8 cellular contexts compared by ENCODE assay signal in the genomic region with DNA sequence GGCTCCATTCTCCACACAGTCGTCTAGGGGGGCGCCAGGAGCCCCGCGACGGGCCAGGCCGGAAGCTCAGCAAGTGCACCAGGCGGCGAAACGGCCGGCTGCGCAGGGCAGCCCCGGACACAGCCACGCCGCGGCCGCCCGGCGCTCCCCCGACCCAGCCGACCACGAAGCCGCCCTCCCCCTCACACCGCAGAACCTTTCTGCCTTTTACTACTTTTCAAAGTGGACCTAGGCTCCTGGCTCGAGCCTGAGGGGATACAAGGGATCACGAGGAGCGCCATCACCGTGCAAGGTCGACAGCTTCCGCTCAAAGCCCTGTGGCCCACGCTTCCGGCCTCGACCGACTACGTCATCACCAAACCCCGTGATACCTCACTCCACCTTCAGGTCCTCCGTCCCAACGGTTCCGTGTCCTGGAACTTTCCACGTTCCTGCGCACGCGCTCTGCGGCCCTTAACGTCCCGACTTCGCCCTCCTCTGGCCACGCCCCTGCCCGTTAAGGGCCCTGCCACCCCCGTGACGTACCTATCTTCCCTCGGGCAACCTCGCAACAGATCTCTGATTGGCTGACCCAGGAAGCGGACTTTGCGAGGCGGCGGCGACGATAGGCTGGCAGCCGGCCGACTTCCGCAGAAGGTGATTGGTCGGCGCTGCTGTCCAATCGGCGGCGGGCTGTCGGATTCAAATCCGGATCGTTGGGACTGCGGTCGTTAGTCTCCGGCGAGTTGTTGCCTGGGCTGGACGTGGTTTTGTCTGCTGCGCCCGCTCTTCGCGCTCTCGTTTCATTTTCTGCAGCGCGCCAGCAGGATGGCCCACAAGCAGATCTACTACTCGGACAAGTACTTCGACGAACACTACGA. TPM values are rescaled to one million over a fixed set of nuclear protein-coding genes. Genes with fewer than 3 reads are reported as not detected.
DNase-seq lines count a peak whose midpoint lies in the region; ATAC-seq and TF ChIP-seq lines count a peak whose summit lies in the region.

Gene CKS2, plus strand, starts transcription at position 710 of the 860 bp plus-strand sequence. Its CDS starts 98 bp downstream, at position 808.

- DNase-seq in GM13977 (ENCODE audit: low spot score) (peak; percentile 99), NCI-H1694 (lab: John Stamatoyannopoulos, UW) (peak; percentile 98), amniotic stem cell (lab: John Stamatoyannopoulos, UW) (peak; percentile 99), heart right ventricle (peak; percentile 100), posterior cingulate gyrus (peak; percentile 99 to 100 (median 100)), upper lobe of left lung (peak; percentile 98 to 100)

- intact Hi-C loops in heart right ventricle (cut with DNase I): no loop called here
- intact Hi-C loops in posterior cingulate gyrus (cut with DNase I): loop anchor here (1.0 to 10.0 kb wide), 2 partner anchors 8 to 136 kb away; partner anchors contain the start of genes SECISBP2 and SHC3

- peak; percentile 17 to 99 (median 96) for TF ChIP-seq POLR2A in upper lobe of left lung (IDR thresholded peaks at IDR 0.05)

- peaks cover 41% of the 10 kb centered on the region for H3K4me1 Mint-ChIP-seq in T-helper 1 cell treated with Interleukin-12 subunit alpha and Interleukin-12 subunit beta and Interleukin-4 antibody, amounts not matched to agents 30 μg/mL and 1 μg/mL, for 36 hours (ENCODE audit: low read depth)

- H3K9me3 Mint-ChIP-seq in T-helper 1 cell treated with Interleukin-12 subunit alpha and Interleukin-12 subunit beta and Interleukin-4 antibody, amounts not matched to agents 30 μg/mL and 1 μg/mL, for 36 hours: no peaks in the 10 kb centered on the region

- peak within 1 kb of the TSS; percentile 98 for H3K4me3 Mint-ChIP-seq in T-helper 1 cell treated with Interleukin-12 subunit alpha and Interleukin-12 subunit beta and Interleukin-4 antibody, amounts not matched to agents 30 μg/mL and 1 μg/mL, for 36 hours

- peaks cover 0 to 47% (median 21%) of the 10 kb centered on the region in 9 donors for H3K4me1 ChIP-seq in heart right ventricle
- H3K4me1 ChIP-seq in upper lobe of left lung: peaks cover 15 to 50% (median 24%) of the 10 kb centered on the region in 4 donors

- H3K27me3 Mint-ChIP-seq in T-helper 1 cell treated with Interleukin-12 subunit alpha and Interleukin-12 subunit beta and Interleukin-4 antibody, amounts not matched to agents 30 μg/mL and 1 μg/mL, for 36 hours (ENCODE audit: low read depth): peaks cover 6% of the 10 kb centered on the region

- TF ChIP-seq CTCF in GM13977 (IDR thresholded peaks at IDR 0.05; ENCODE audit: extremely low read depth, insufficient read depth, missing control alignments) (peak; percentile 19), heart right ventricle (IDR thresholded peaks at IDR 0.05) (no peak), upper lobe of left lung (IDR thresholded peaks at IDR 0.05) (peak in 3 of 6 experiments; percentile 7 to 54 (median 29))

- H3K27ac Mint-ChIP-seq in T-helper 1 cell treated with Interleukin-12 subunit alpha and Interleukin-12 subunit beta and Interleukin-4 antibody, amounts not matched to agents 30 μg/mL and 1 μg/mL, for 36 hours: peak within 1 kb of the TSS; percentile 100

- peak; percentile 89 for ATAC-seq in HG02884 (IDR thresholded peaks at IDR 0.05; ENCODE audit: unreplicated experiment)
- peak; percentile 96 to 98 (median 98) for ATAC-seq in heart right ventricle
- peak; percentile 97 to 99 for ATAC-seq in upper lobe of left lung (ENCODE audit: low FRiP score in 2 of 2)

- H3K4me3 ChIP-seq in heart right ventricle (peak within 1 kb of the TSS; percentile 69 to 93 (median 80)), upper lobe of left lung (peak within 1 kb of the TSS; percentile 65 to 94 (median 86))

- 0 to 1% methylated on average over 83 to 85 of the region's 85 CpGs for WGBS in heart right ventricle, 2 donors
- 0 to 1% methylated on average over 17 to 74 of the region's 85 CpGs for WGBS in upper lobe of left lung, 2 donors

- in situ Hi-C loops in GM13977 (cut with MboI; ENCODE audit: low pct_unique_long_range_greater_than_20kb, low sequenced_read_pairs, unreplicated experiment): no loop called here

- H3K9me3 ChIP-seq in heart right ventricle: no peaks in the 10 kb centered on the region
- no peaks in the 10 kb centered on the region for H3K9me3 ChIP-seq in upper lobe of left lung

- H3K27me3 ChIP-seq in heart right ventricle (no peaks in the 10 kb centered on the region), upper lobe of left lung (no peaks in the 10 kb centered on the region)

- peak in 2 of 4 donors; percentile 33 to 98 for TF ChIP-seq EP300 in upper lobe of left lung (IDR thresholded peaks at IDR 0.05)

- peaks cover 19% of the 10 kb centered on the region for H3K36me3 Mint-ChIP-seq in T-helper 1 cell treated with Interleukin-12 subunit alpha and Interleukin-12 subunit beta and Interleukin-4 antibody, amounts not matched to agents 30 μg/mL and 1 μg/mL, for 36 hours (ENCODE audit: low read depth)

- H3K36me3 ChIP-seq in heart right ventricle: peaks cover 0 to 31% (median 0%) of the 10 kb centered on the region in 9 donors
- H3K36me3 ChIP-seq in upper lobe of left lung: no peaks in the 10 kb centered on the region

- H3K27ac ChIP-seq in heart right ventricle (peak within 1 kb of the TSS; percentile 97 to 100 (median 100)), upper lobe of left lung (peak within 1 kb of the TSS; percentile 96 to 100 (median 99))

RNA-seq across cellular contexts. Expression of gene CKS2, which starts in this region (rescaled TPM):
- total RNA-seq in heart right ventricle (10 to 100 TPM in 2 of 10 donors, 1 to 10 TPM in 8; 1.5 to 12.2 (median 5.4) TPM), upper lobe of left lung (100 to 1,000 TPM in 1 of 6 donors, 10 to 100 TPM in 5; 13.0 to 107 (median 22.7) TPM)
- 10 to 100 TPM in 1 of 2 donors, 1 to 10 TPM in 1; 7.9 to 24.3 TPM for polyA plus RNA-seq in heart right ventricle

Comparison
In these comparisons a context has a peak if more than half of its experiments do, and no peak if none do; other contexts are left out.
1. Peak in every context shown above with its lines: DNase-seq, ATAC-seq, H3K4me3 ChIP-seq and H3K27ac ChIP-seq.